Comparison of ENCODE assay signal across 8 cellular contexts in the genomic region with DNA sequence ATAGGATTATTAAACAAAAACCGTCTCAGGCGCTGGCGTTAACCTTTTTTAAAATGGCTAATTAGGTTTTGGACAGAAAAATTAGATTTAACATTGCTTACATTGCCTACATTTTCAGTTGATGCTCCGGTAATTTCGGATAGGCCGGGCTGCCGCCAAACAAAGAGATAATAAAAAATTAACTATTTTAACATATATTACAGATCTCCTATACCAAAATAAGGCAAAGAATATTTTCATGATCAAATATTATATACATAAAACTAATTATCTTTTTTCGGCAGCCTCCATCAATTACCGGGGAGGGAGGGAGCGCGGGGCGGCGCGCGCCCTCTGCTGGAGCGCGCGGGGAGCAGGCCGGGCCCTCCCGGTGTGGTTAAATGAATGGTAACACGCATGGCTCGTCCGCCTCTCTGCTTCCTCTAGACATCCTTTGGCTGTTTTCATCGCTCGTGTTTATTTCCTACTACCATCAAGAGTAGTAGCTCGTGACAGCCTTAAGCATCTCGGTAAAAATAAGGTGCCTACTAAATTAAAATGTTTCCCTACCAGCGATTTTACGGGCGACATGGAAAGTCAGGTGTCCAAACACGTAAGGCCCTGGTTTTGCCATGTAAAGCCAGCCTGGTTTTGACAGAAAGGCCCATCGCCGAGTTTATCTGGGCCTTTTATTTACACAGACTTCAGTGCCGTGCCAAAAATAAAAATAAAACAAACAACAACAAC. TPM values are rescaled to one million over a fixed set of nuclear protein-coding genes. Genes with fewer than 3 reads are reported as not detected.
DNase-seq lines count a peak whose midpoint lies in the region; ATAC-seq and TF ChIP-seq lines count a peak whose summit lies in the region.

No MANE protein-coding gene starts in this region.

- no peak overlapping the region for H3K9ac ChIP-seq in GM23248
- H3K9ac ChIP-seq in mesenchymal stem cell (ENCODE audit: low read length) = no peak overlapping the region

- DNase-seq in EH (ENCODE audit: low read depth) (peak; percentile 37), GM23248 (peak; percentile 59), NCI-H1092 treated with DMSO at 0.1 percent for 48 hours (lab: John Stamatoyannopoulos, UW) (peak; percentile 41), dorsolateral prefrontal cortex (peak in 2 of 10 donors; percentile 38 to 49), mesenchymal stem cell (peak; percentile 33), cerebellar nuclear complex (lab: John Stamatoyannopoulos, UW) (no peak)
- peak; percentile 75 for DNase-seq in activated CD4-positive, alpha-beta T cell treated with anti-CD3 and anti-CD28 coated beads for 36 hours

- 15 to 16% methylated on average over 34 of the region's 34 CpGs for WGBS in GM23248 (ENCODE audit: low coverage in 1 of 2, low lambda C conversion rate in 2 of 2, missing lambda C conversion rate in 2 of 2), 2 experiments
- WGBS in mesenchymal stem cell = 19% methylated on average over 26 of the region's 34 CpGs

- no peak overlapping the region for H2BK15ac ChIP-seq in mesenchymal stem cell (ENCODE audit: low read depth, poor library complexity, severe bottlenecking)

- H3K4me2 ChIP-seq in GM23248 (ENCODE audit: unreplicated experiment) = peak overlapping the region; percentile 78
- H3K4me2 ChIP-seq in mesenchymal stem cell (ENCODE audit: low read length, poor library complexity, severe bottlenecking) = no peak overlapping the region

- H3K27ac ChIP-seq in GM23248 = no peak overlapping the region
- no peak overlapping the region for H3K27ac ChIP-seq in dorsolateral prefrontal cortex
- no peak overlapping the region for H3K27ac ChIP-seq in mesenchymal stem cell (ENCODE audit: low read length, poor library complexity, severe bottlenecking)

- peak; percentile 54 to 92 (median 80) for TF ChIP-seq CTCF in dorsolateral prefrontal cortex (IDR thresholded peaks at IDR 0.05 in 54 of 56, conservative IDR thresholded peaks at IDR 0.05 in 2 of 56; ENCODE audit: low read depth in 1 of 56, partially characterized antibody in 56 of 56)

- H3F3A ChIP-seq in GM23248 (ENCODE audit: insufficient read depth) = no peaks in the 10 kb centered on the region

- CTCF ChIA-PET in activated CD4-positive, alpha-beta T cell treated with anti-CD3 and anti-CD28 coated beads for 36 hours (lab: Charles Lee) = interaction anchor here (0.6 to 2.3 kb wide), 3 partner anchors 11 to 602 kb away, joined by 3 to 12 read pairs (median 3); no protein-coding TSS in a partner anchor

- H2BK5ac ChIP-seq in mesenchymal stem cell (ENCODE audit: low read depth, low read length, poor library complexity, severe bottlenecking) = no peak overlapping the region

- H3K4me3 ChIP-seq in GM23248 (peak overlapping the region; percentile 57), dorsolateral prefrontal cortex (peak overlapping the region in 58 of 59 donors; percentile 19 to 68 (median 50)), mesenchymal stem cell (ENCODE audit: insufficient read depth in 1 of 2, low read depth in 1 of 2, low read length in 2 of 2) (peak overlapping the region in 1 of 2 experiments; percentile 70)

- H3K79me2 ChIP-seq in GM23248 (ENCODE audit: insufficient read depth) = no peaks in the 10 kb centered on the region

- H3K36me3 ChIP-seq in GM23248 (ENCODE audit: low read depth) (no peaks in the 10 kb centered on the region), mesenchymal stem cell (ENCODE audit: control insufficient read depth in 1 of 2, insufficient read depth in 2 of 2, low read depth in 1 of 2, low read length in 2 of 2) (no peaks in the 10 kb centered on the region)

- no peak overlapping the region for H3K27ac Mint-ChIP-seq in activated CD4-positive, alpha-beta T cell treated with anti-CD3 and anti-CD28 coated beads for 36 hours
- no peak overlapping the region for H3K27ac Mint-ChIP-seq in stimulated activated memory B cell treated with anti-CD40 and anti-IgM and Interleukin-4, amounts not matched to agents 10 μg/mL and 1 μg/mL and 100 μg/mL, for 72 hours

- peaks cover 19% of the 10 kb centered on the region for H3K4me1 Mint-ChIP-seq in activated CD4-positive, alpha-beta T cell treated with anti-CD3 and anti-CD28 coated beads for 36 hours
- H3K4me1 Mint-ChIP-seq in stimulated activated memory B cell treated with anti-CD40 and anti-IgM and Interleukin-4, amounts not matched to agents 10 μg/mL and 1 μg/mL and 100 μg/mL, for 72 hours = peaks cover 22% of the 10 kb centered on the region

- no peaks in the 10 kb centered on the region for H4K20me1 ChIP-seq in GM23248 (ENCODE audit: insufficient read depth)

- peak; percentile 95 for ATAC-seq in activated CD4-positive, alpha-beta T cell treated with anti-CD3 and anti-CD28 coated beads for 36 hours
- ATAC-seq in stimulated activated memory B cell treated with anti-CD40 and anti-IgM and Interleukin-4, amounts not matched to agents 10 μg/mL and 1 μg/mL and 100 μg/mL, for 72 hours = peak; percentile 70

- peaks cover 47% of the 10 kb centered on the region for H3K27me3 Mint-ChIP-seq in activated CD4-positive, alpha-beta T cell treated with anti-CD3 and anti-CD28 coated beads for 36 hours
- H3K27me3 Mint-ChIP-seq in stimulated activated memory B cell treated with anti-CD40 and anti-IgM and Interleukin-4, amounts not matched to agents 10 μg/mL and 1 μg/mL and 100 μg/mL, for 72 hours = peaks cover 69% of the 10 kb centered on the region

- in situ Hi-C loops in GM23248 (cut with MboI) = loop anchor here (10.0 kb wide), 2 partner anchors 188 to 598 kb away; no protein-coding TSS in a partner anchor

- H3K27me3 ChIP-seq in GM23248 (replicated peaks; ENCODE audit: insufficient read depth) (peaks cover 67% of the 10 kb centered on the region), dorsolateral prefrontal cortex (peaks cover 17 to 75% (median 54%) of the 10 kb centered on the region in 45 donors), mesenchymal stem cell (ENCODE audit: control insufficient read depth in 1 of 2, insufficient read depth in 1 of 2, low read length in 2 of 2) (peaks cover 88 to 93% of the 10 kb centered on the region in 2 experiments)

- H4K91ac ChIP-seq in mesenchymal stem cell (ENCODE audit: low read length) = no peak overlapping the region

- H3K18ac ChIP-seq in mesenchymal stem cell (ENCODE audit: low read depth in 1 of 2, low read length in 2 of 2) = no peak overlapping the region

- POLR2A ChIA-PET in activated CD4-positive, alpha-beta T cell treated with anti-CD3 and anti-CD28 coated beads for 36 hours (lab: Charles Lee) = no interaction called here

- H3K9me3 ChIP-seq in GM23248 (ENCODE audit: low read depth) (no peaks in the 10 kb centered on the region), mesenchymal stem cell (ENCODE audit: control insufficient read depth, low read length) (no peaks in the 10 kb centered on the region)

- no peak overlapping the region for H3K23ac ChIP-seq in mesenchymal stem cell (ENCODE audit: low read length in 2 of 2)

- H3K4me1 ChIP-seq in GM23248 (ENCODE audit: insufficient read depth) = no peaks in the 10 kb centered on the region
- H3K4me1 ChIP-seq in mesenchymal stem cell (ENCODE audit: control insufficient read depth, insufficient read depth, low read depth, low read length) = peaks cover 28% of the 10 kb centered on the region

- no peaks in the 10 kb centered on the region for H3K9me3 Mint-ChIP-seq in activated CD4-positive, alpha-beta T cell treated with anti-CD3 and anti-CD28 coated beads for 36 hours (ENCODE audit: low read depth)
- no peaks in the 10 kb centered on the region for H3K9me3 Mint-ChIP-seq in stimulated activated memory B cell treated with anti-CD40 and anti-IgM and Interleukin-4, amounts not matched to agents 10 μg/mL and 1 μg/mL and 100 μg/mL, for 72 hours

- H2AFZ ChIP-seq in GM23248 = peak overlapping the region; percentile 53
- H2AFZ ChIP-seq in mesenchymal stem cell (ENCODE audit: low read depth, low read length) = no peak overlapping the region

- no peaks in the 10 kb centered on the region for H3K9me2 ChIP-seq in GM23248 (ENCODE audit: insufficient read depth)

- no peak overlapping the region for H2AK5ac ChIP-seq in mesenchymal stem cell (ENCODE audit: low read length, severe bottlenecking)

- H2BK12ac ChIP-seq in mesenchymal stem cell (ENCODE audit: low read length in 2 of 2) = no peak overlapping the region

- intact Hi-C loops in activated CD4-positive, alpha-beta T cell treated with anti-CD3 and anti-CD28 coated beads for 36 hours (cut with DNase I, micrococcal nuclease) = loop anchor here (1.0 to 10.0 kb wide), 7 partner anchors 18 to 602 kb away; partner anchors contain the start of genes BEND4 (in 1 of the 2) and SHISA3 (in 1 of the 2)
- intact Hi-C loops in dorsolateral prefrontal cortex (cut with DNase I) = loop anchor here in 1 of 2 donors (5.0 to 10.0 kb wide), 2 partner anchors 190 to 968 kb away; no protein-coding TSS in a partner anchor

- H3K36me3 Mint-ChIP-seq in activated CD4-positive, alpha-beta T cell treated with anti-CD3 and anti-CD28 coated beads for 36 hours (ENCODE audit: low read depth) = no peaks in the 10 kb centered on the region
- no peaks in the 10 kb centered on the region for H3K36me3 Mint-ChIP-seq in stimulated activated memory B cell treated with anti-CD40 and anti-IgM and Interleukin-4, amounts not matched to agents 10 μg/mL and 1 μg/mL and 100 μg/mL, for 72 hours

- no peak overlapping the region for H3K14ac ChIP-seq in mesenchymal stem cell (ENCODE audit: low read length in 2 of 2)

- H3K4me3 Mint-ChIP-seq in activated CD4-positive, alpha-beta T cell treated with anti-CD3 and anti-CD28 coated beads for 36 hours = peak overlapping the region; percentile 43
- H3K4me3 Mint-ChIP-seq in stimulated activated memory B cell treated with anti-CD40 and anti-IgM and Interleukin-4, amounts not matched to agents 10 μg/mL and 1 μg/mL and 100 μg/mL, for 72 hours = peak overlapping the region; percentile 25

- H3K4ac ChIP-seq in mesenchymal stem cell (ENCODE audit: low read depth in 1 of 2, low read length in 2 of 2) = no peak overlapping the region

- no peak overlapping the region for H2BK120ac ChIP-seq in mesenchymal stem cell (ENCODE audit: low read depth, low read length)

- no peak overlapping the region for H4K8ac ChIP-seq in mesenchymal stem cell (ENCODE audit: low read length)

- no peaks in the 10 kb centered on the region for H3K79me1 ChIP-seq in mesenchymal stem cell (replicated peaks; ENCODE audit: low read length, poor library complexity, severe bottlenecking)

RNA-seq across cellular contexts. Expression of gene TMEM33, which starts 52.4 kb away (rescaled TPM):
- total RNA-seq in GM23248 (2014; rRNA removed; shearing (Covaris generic)) = 30.4 and 44.6 TPM in 2 replicates
- polyA plus RNA-seq in GM23248 (2016; fragmentation: Nextera tagmentation; extraction: Ambion mirVana) = 44.0 and 44.6 TPM in 2 replicates
- 10 to 100 TPM; 43.8 to 57.2 TPM for total RNA-seq in activated CD4-positive, alpha-beta T cell treated with anti-CD3 and anti-CD28 coated beads for 36 hours
- 10 to 100 TPM; 42.8 to 88.4 (median 63.7) TPM for total RNA-seq in dorsolateral prefrontal cortex
- 49.6 TPM for polyA plus RNA-seq in mesenchymal stem cell (2013, experiment 1 of 2)
- 49.8 TPM for polyA plus RNA-seq in mesenchymal stem cell (2013, experiment 2 of 2)

Comparison
In these comparisons a context has a peak if more than half of its experiments do, and no peak if none do; other contexts are left out.
1. DNase-seq: peak in EH (single experiment), GM23248 (single experiment), NCI-H1092 treated with DMSO at 0.1 percent for 48 hours (single experiment), activated CD4-positive, alpha-beta T cell treated with anti-CD3 and anti-CD28 coated beads for 36 hours (single experiment) and mesenchymal stem cell (single experiment); none in cerebellar nuclear complex (0 of 2).